ENCODE assay signal across 8 cellular contexts in the genomic region with DNA sequence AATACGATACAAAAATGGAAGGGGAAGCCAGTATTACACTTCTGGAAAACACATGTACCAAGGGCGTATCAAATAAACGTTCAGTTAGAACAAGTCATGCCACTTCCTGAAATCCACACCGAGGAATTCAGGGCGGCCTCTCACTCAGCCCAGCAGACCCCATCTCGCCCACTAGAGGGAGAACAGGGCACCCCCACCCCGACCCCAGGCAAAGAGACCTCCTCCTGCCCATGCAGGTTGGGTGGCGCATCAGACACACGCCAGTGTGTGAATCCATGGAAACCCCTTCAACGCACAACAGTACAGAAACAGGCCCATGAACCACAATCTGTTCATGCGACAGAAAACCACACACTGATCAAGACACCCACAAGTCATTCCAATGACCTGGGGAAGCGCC.
DNase-seq lines count a peak whose midpoint lies in the region; ATAC-seq, FAIRE-seq and TF ChIP-seq lines count a peak whose summit lies in the region.
"Not testable (repeated sequence)": the region's sequence is repeated elsewhere in the genome, so short reads cannot be mapped to it uniquely, and the experiment has no call there.

No MANE protein-coding gene starts in this region.

- not testable (repeated sequence) for H3K27me3 Mint-ChIP-seq in H9 (ENCODE audit: low read depth); activated CD4-positive, alpha-beta T cell treated with anti-CD3 and anti-CD28 coated beads for 36 hours; activated T-cell treated with anti-CD3 and anti-CD28 coated beads, Interleukin-2, amount 50 U/mL, for 72 hours (ENCODE audit: low read depth); natural killer cell (ENCODE audit: low read depth in 2 of 2); stimulated activated naive B cell treated with anti-CD40 and anti-IgM and Interleukin-4, amounts not matched to agents 10 μg/mL and 1 μg/mL and 100 μg/mL, for 72 hours

- TF ChIP-seq CTCF in BE2C (IDR thresholded peaks at IDR 0.05; ENCODE audit: low read depth, low read length) (peak; percentile 16; the same call in 1 of the 2 replicates), H9 (conservative IDR thresholded peaks at IDR 0.05) (0 out of 3 replicates have a peak, but pooled peaks have one; percentile 35), GM12878 (IDR thresholded peaks at IDR 0.05 in 2 of 3, conservative IDR thresholded peaks at IDR 0.05 in 1 of 3; ENCODE audit: control insufficient read depth in 2 of 3, extremely low read depth in 1 of 3, insufficient read depth in 1 of 3, low read depth in 3 of 3, low read length in 3 of 3) (0 out of 6 replicates have a peak, but pooled peaks of 1 of the 3 experiments have one; percentile 3)
- not testable (repeated sequence) for TF ChIP-seq CTCF in foreskin fibroblast (IDR thresholded peaks at IDR 0.05; ENCODE audit: low read depth, low read length); natural killer cell (IDR thresholded peaks at IDR 0.05)

- not testable (repeated sequence) for H2AFZ ChIP-seq in H9 (ENCODE audit: low read length); GM12878 (ENCODE audit: control insufficient read depth, low read depth, low read length)

- H3K27ac ChIP-seq in H9 (ENCODE audit: insufficient read length, low read depth, low read length); GM12878 (ENCODE audit: control insufficient read depth, insufficient read depth): not testable (repeated sequence)

- SMC1A ChIA-PET in GM12878 (lab: Charles Lee; ENCODE audit: uncharacterized antibody, unreplicated experiment) = not testable (repeated sequence)

- not testable (repeated sequence) for H4K8ac ChIP-seq in H9 (replicated peaks; ENCODE audit: insufficient read length, low read depth, low read length)

- H3K9me3 Mint-ChIP-seq in H9; activated CD4-positive, alpha-beta T cell treated with anti-CD3 and anti-CD28 coated beads for 36 hours (ENCODE audit: low read depth); activated T-cell treated with anti-CD3 and anti-CD28 coated beads, Interleukin-2, amount 50 U/mL, for 72 hours; natural killer cell; stimulated activated naive B cell treated with anti-CD40 and anti-IgM and Interleukin-4, amounts not matched to agents 10 μg/mL and 1 μg/mL and 100 μg/mL, for 72 hours: not testable (repeated sequence)

- not testable (repeated sequence) for H4K5ac ChIP-seq in H9 (ENCODE audit: insufficient read length, low read depth, low read length)

- POLR2A ChIA-PET in activated CD4-positive, alpha-beta T cell treated with anti-CD3 and anti-CD28 coated beads for 36 hours (lab: Charles Lee); GM12878 (lab: Charles Lee): not testable (repeated sequence)

- intact Hi-C loops in activated CD4-positive, alpha-beta T cell treated with anti-CD3 and anti-CD28 coated beads for 36 hours (cut with DNase I, micrococcal nuclease); GM12878 (cut with micrococcal nuclease; ENCODE audit: unreplicated experiment); natural killer cell (cut with micrococcal nuclease): not testable (repeated sequence)

- H3K56ac ChIP-seq in H9 (ENCODE audit: insufficient read length, low read depth, low read length) = not testable (repeated sequence)

- not testable (repeated sequence) for H3K27me3 ChIP-seq in BE2C; H9 (ENCODE audit: insufficient read depth, low read length); GM12878 (replicated peaks in 1 of 2; ENCODE audit: control insufficient read depth in 2 of 2, insufficient read depth in 2 of 2, low read length in 1 of 2)

- peak; percentile 40 for DNase-seq in BE2C
- DNase-seq in H9; activated CD4-positive, alpha-beta T cell treated with anti-CD3 and anti-CD28 coated beads for 36 hours; activated T-cell treated with anti-CD3 and anti-CD28 coated beads, Interleukin-2, amount 50 U/mL, for 72 hours; GM12878 (ENCODE audit: low read depth, low spot score); natural killer cell; stimulated activated naive B cell treated with anti-CD40 and anti-IgM and Interleukin-4, amounts not matched to agents 10 μg/mL and 1 μg/mL and 100 μg/mL, for 72 hours: not testable (repeated sequence)
- peak; percentile 7 to 29 for DNase-seq in foreskin fibroblast

- H2BK15ac ChIP-seq in H9 (ENCODE audit: low read depth, low read length) = not testable (repeated sequence)

- CTCF ChIA-PET in activated CD4-positive, alpha-beta T cell treated with anti-CD3 and anti-CD28 coated beads for 36 hours (lab: Charles Lee); GM12878 (lab: Yijun Ruan, JAX): not testable (repeated sequence)

- H3K14ac ChIP-seq in H9 (ENCODE audit: insufficient read depth, low read length) = not testable (repeated sequence)

- not testable (repeated sequence) for H3K79me1 ChIP-seq in H9 (ENCODE audit: insufficient read depth, low read depth, low read length, poor library complexity, severe bottlenecking)

- ATAC-seq in activated CD4-positive, alpha-beta T cell treated with anti-CD3 and anti-CD28 coated beads for 36 hours = peak; percentile 55
- peak; percentile 41 to 42 for ATAC-seq in activated T-cell treated with anti-CD3 and anti-CD28 coated beads, Interleukin-2, amount 50 U/mL, for 72 hours (replicated peaks in 1 of 2)
- ATAC-seq in GM12878 (peak; percentile 57; the same call in 2 of the 3 replicates), natural killer cell (peak; percentile 51 to 69 (median 55))
- ATAC-seq in stimulated activated naive B cell treated with anti-CD40 and anti-IgM and Interleukin-4, amounts not matched to agents 10 μg/mL and 1 μg/mL and 100 μg/mL, for 72 hours (replicated peaks) = peak; percentile 36 to 71

- peak; percentile 80 for FAIRE-seq in GM12878 (lab: Jason Lieb, UNC)

- not testable (repeated sequence) for H3K4me3 Mint-ChIP-seq in H9; activated CD4-positive, alpha-beta T cell treated with anti-CD3 and anti-CD28 coated beads for 36 hours; activated T-cell treated with anti-CD3 and anti-CD28 coated beads, Interleukin-2, amount 50 U/mL, for 72 hours; natural killer cell; stimulated activated naive B cell treated with anti-CD40 and anti-IgM and Interleukin-4, amounts not matched to agents 10 μg/mL and 1 μg/mL and 100 μg/mL, for 72 hours

- in situ Hi-C loops in GM12878 (cut with MboI) = not testable (repeated sequence)

- not testable (repeated sequence) for H2AK5ac ChIP-seq in H9 (ENCODE audit: insufficient read length, low read length)

- not testable (repeated sequence) for H3K27ac Mint-ChIP-seq in H9; activated CD4-positive, alpha-beta T cell treated with anti-CD3 and anti-CD28 coated beads for 36 hours; activated T-cell treated with anti-CD3 and anti-CD28 coated beads, Interleukin-2, amount 50 U/mL, for 72 hours; natural killer cell; stimulated activated naive B cell treated with anti-CD40 and anti-IgM and Interleukin-4, amounts not matched to agents 10 μg/mL and 1 μg/mL and 100 μg/mL, for 72 hours

- H3K23ac ChIP-seq in H9 (ENCODE audit: insufficient read length, low read depth, low read length) = not testable (repeated sequence)

- TF ChIP-seq EP300 in GM12878 (IDR thresholded peaks at IDR 0.05; ENCODE audit: borderline replicate concordance in 1 of 2, control insufficient read depth in 1 of 2, low read depth in 2 of 2, low read length in 2 of 2) = not testable (repeated sequence)

- not testable (repeated sequence) for H3K4me1 ChIP-seq in BE2C; H9 (ENCODE audit: insufficient read depth, low read length); GM12878 (ENCODE audit: control insufficient read depth, insufficient read depth, low read length)

- not testable (repeated sequence) for TF ChIP-seq RAD21 in GM12878 (IDR thresholded peaks at IDR 0.05; ENCODE audit: insufficient read depth, low read depth, low read length)

- not testable (repeated sequence) for H3K4ac ChIP-seq in H9 (ENCODE audit: low read depth, low read length)

- H3K4me2 ChIP-seq in H9 (ENCODE audit: insufficient read depth, insufficient read length, low read length); GM12878 (ENCODE audit: control insufficient read depth, insufficient read depth): not testable (repeated sequence)

- not testable (repeated sequence) for H2BK12ac ChIP-seq in H9 (ENCODE audit: insufficient read length, low read depth, low read length)

- H3K36me3 ChIP-seq in BE2C; GM12878 (ENCODE audit: control insufficient read depth in 2 of 2, insufficient read depth in 2 of 2, low read length in 1 of 2): not testable (repeated sequence)

- not testable (repeated sequence) for H3K23me2 ChIP-seq in H9 (ENCODE audit: insufficient read length, low read depth, low read length, poor library complexity, severe bottlenecking)

- not testable (repeated sequence) for H3K79me2 ChIP-seq in H9 (ENCODE audit: insufficient read depth, low read length); GM12878 (ENCODE audit: control insufficient read depth, insufficient read depth, low read length)

- RAD21 ChIA-PET in GM12878 (lab: Charles Lee; ENCODE audit: unreplicated experiment) = not testable (repeated sequence)

- H3K9ac ChIP-seq in H9 (ENCODE audit: extremely low read depth, insufficient read length, low read length); GM12878 (ENCODE audit: control insufficient read depth, insufficient read depth, low read length): not testable (repeated sequence)

- not testable (repeated sequence) for H2BK20ac ChIP-seq in H9 (ENCODE audit: low read depth, low read length, poor library complexity, severe bottlenecking)

- not testable (repeated sequence) for H2BK120ac ChIP-seq in H9 (ENCODE audit: low read depth, low read length, poor library complexity, severe bottlenecking)

- TF ChIP-seq POLR2A in GM12878 (IDR thresholded peaks at IDR 0.05; ENCODE audit: low read depth, low read length) = not testable (repeated sequence)

- not testable (repeated sequence) for H4K20me1 ChIP-seq in H9 (ENCODE audit: control insufficient read depth, insufficient read depth, insufficient read length); GM12878 (ENCODE audit: control insufficient read depth, insufficient read depth)

- TSS peak; percentile 47 for BruUV-seq in GM12878 (replicated peaks; lab: Mats Ljungman, UMichigan)

- H4K91ac ChIP-seq in H9 (ENCODE audit: insufficient read length, low read depth, low read length) = not testable (repeated sequence)

- H3K4me1 Mint-ChIP-seq in H9; activated CD4-positive, alpha-beta T cell treated with anti-CD3 and anti-CD28 coated beads for 36 hours; activated T-cell treated with anti-CD3 and anti-CD28 coated beads, Interleukin-2, amount 50 U/mL, for 72 hours (ENCODE audit: low read depth); natural killer cell; stimulated activated naive B cell treated with anti-CD40 and anti-IgM and Interleukin-4, amounts not matched to agents 10 μg/mL and 1 μg/mL and 100 μg/mL, for 72 hours: not testable (repeated sequence)

- not testable (repeated sequence) for H2BK5ac ChIP-seq in H9 (ENCODE audit: insufficient read length, low read length)

- H3K4me3 ChIP-seq in BE2C (ENCODE audit: low read depth, low read length); GM12878; foreskin fibroblast (ENCODE audit: low read depth in 1 of 2, low read length in 2 of 2): not testable (repeated sequence)

- H3K36me3 Mint-ChIP-seq in H9 (ENCODE audit: insufficient read depth in 1 of 3, low read depth in 3 of 3); activated CD4-positive, alpha-beta T cell treated with anti-CD3 and anti-CD28 coated beads for 36 hours (ENCODE audit: low read depth); activated T-cell treated with anti-CD3 and anti-CD28 coated beads, Interleukin-2, amount 50 U/mL, for 72 hours (ENCODE audit: insufficient read depth in 2 of 2); natural killer cell; stimulated activated naive B cell treated with anti-CD40 and anti-IgM and Interleukin-4, amounts not matched to agents 10 μg/mL and 1 μg/mL and 100 μg/mL, for 72 hours: not testable (repeated sequence)

- H3K9me3 ChIP-seq in BE2C; H9 (ENCODE audit: control insufficient read depth, low read depth, low read length); GM12878 (replicated peaks; ENCODE audit: control insufficient read depth, insufficient read depth, low read length): not testable (repeated sequence)

- WGBS in H9 (ENCODE audit: extremely low coverage, insufficient read length, low lambda C conversion rate) = no CpG with 5 or more reads among the region's 12 CpGs
- 82% methylated on average over 7 of the region's 12 CpGs for WGBS in GM12878 (ENCODE audit: insufficient coverage, insufficient replicate concordance, low lambda C conversion rate, missing lambda C conversion rate)

- H3T11ph ChIP-seq in H9 (ENCODE audit: low read length) = not testable (repeated sequence)

- H3K18ac ChIP-seq in H9 (ENCODE audit: insufficient read length, low read depth, low read length) = not testable (repeated sequence)
